In genomic region chr11:77819921-77820564, GRCh38 we compare ENCODE assay signal across 8 cellular contexts. TPM values are rescaled to one million over a fixed set of nuclear protein-coding genes. Genes with fewer than 3 reads are reported as not detected.
A peak's percentile ranks its signal among the peaks of the same experiment; 100 is the strongest.
DNase-seq lines count a peak whose midpoint lies in the region; ATAC-seq and TF ChIP-seq lines count a peak whose summit lies in the region.

No MANE protein-coding gene starts in this region.

- H3K27me3 ChIP-seq in dorsolateral prefrontal cortex (no peaks in the 10 kb centered on the region), lower lobe of right lung (ENCODE audit: low read depth) (no peaks in the 10 kb centered on the region)

- TF ChIP-seq CTCF in dorsolateral prefrontal cortex (IDR thresholded peaks at IDR 0.05 in 54 of 56, conservative IDR thresholded peaks at IDR 0.05 in 2 of 56; ENCODE audit: low read depth in 1 of 56, partially characterized antibody in 56 of 56) (no peak), lower lobe of right lung (IDR thresholded peaks at IDR 0.05) (no peak)

- no peaks in the 10 kb centered on the region for H3K9me3 ChIP-seq in lower lobe of right lung

- H3K4me3 ChIP-seq in GM08714 (ENCODE audit: low read length) (peak overlapping the region; percentile 77), dorsolateral prefrontal cortex (peak overlapping the region; percentile 73 to 100 (median 96)), lower lobe of right lung (peak overlapping the region; percentile 97)

- intact Hi-C loops in dorsolateral prefrontal cortex (cut with DNase I): loop anchor here (1.0 to 10.0 kb wide), 5 partner anchors 174 to 755 kb away; partner anchors contain the start of genes CLNS1A (in 2 of the 2), INTS4 (in 1 of the 2) and NARS2 (in 1 of the 2)
- intact Hi-C loops in lower lobe of right lung (cut with DNase I): no loop called here

- H3K27ac ChIP-seq in dorsolateral prefrontal cortex (peak overlapping the region; percentile 89 to 99 (median 98)), lower lobe of right lung (peak overlapping the region; percentile 92)

- no peaks in the 10 kb centered on the region for H3K36me3 ChIP-seq in lower lobe of right lung

- peaks cover 55% of the 10 kb centered on the region for H3K4me1 ChIP-seq in lower lobe of right lung

- peak; percentile 41 to 54 for ATAC-seq in lower lobe of right lung

- peak; percentile 30 for DNase-seq in H4 (ENCODE audit: low spot score)
- DNase-seq in LoVo (ENCODE audit: low spot score): peak; percentile 16
- DNase-seq in activated CD4-positive, CD25-positive, alpha-beta regulatory T cell treated with anti-CD3 and anti-CD28 coated beads, Interleukin-2, amount 50 U/mL, for 72 hours: peak; percentile 48
- peak; percentile 22 to 56 (median 40) for DNase-seq in dorsolateral prefrontal cortex
- peak; percentile 66 for DNase-seq in lower lobe of right lung
- DNase-seq in stimulated activated CD8-positive, alpha-beta memory T cell treated with anti-CD3 and anti-CD28 coated beads, Interleukin-12 subunit alpha, Interleukin-12 subunit beta, amount 100 ng/mL, for 4 hours (ENCODE audit: low read depth): peak; percentile 18
- DNase-seq in middle frontal gyrus (ENCODE audit: extremely low spot score, low spot score): no peak

RNA-seq across cellular contexts. Expression of gene RSF1, which starts 0.5 kb away (rescaled TPM):
- total RNA-seq in H4 (2014; rRNA removed; shearing (Covaris generic)): 17.1 and 21.3 TPM in 2 replicates
- 100 to 1,000 TPM in 44 of 120 experiments, 10 to 100 TPM in 76; 75.5 to 116 (median 94.3) TPM for total RNA-seq in dorsolateral prefrontal cortex
- total RNA-seq in lower lobe of right lung: 59.6 TPM

RNA-seq across cellular contexts. Expression of gene AAMDC, which starts 0.9 kb away (rescaled TPM):
- 19.7 and 31.2 TPM in 2 replicates for total RNA-seq in H4 (2014; rRNA removed; shearing (Covaris generic))
- total RNA-seq in dorsolateral prefrontal cortex: 10 to 100 TPM in 113 of 120 experiments, 1 to 10 TPM in 7; 5.4 to 28.0 (median 14.8) TPM
- total RNA-seq in lower lobe of right lung: 30.3 TPM
